Comparison of ENCODE assay signal across 25 cellular contexts in genomic region chr3:9198261-9198660, GRCh38. TPM values are rescaled to one million over a fixed set of nuclear protein-coding genes. Genes with fewer than 3 reads are reported as not detected.
A peak's percentile ranks its signal among the peaks of the same experiment; 100 is the strongest.
DNase-seq lines count a peak whose midpoint lies in the region; ATAC-seq and TF ChIP-seq lines count a peak whose summit lies in the region.
"Had no signal": no experiment of that assay in that cellular context is flagged by ENCODE, and none has a peak within 500 bp of the region (broad histone marks: within the 10 kb centered on the region; RNA-seq: fewer than 3 reads in every experiment).

No MANE protein-coding gene starts in this region.

- no peak overlapping the region for H3K23ac ChIP-seq in trophoblast cell (ENCODE audit: low read length)

- no peak overlapping the region for H2BK12ac ChIP-seq in trophoblast cell (ENCODE audit: low read length)

- no peaks in the 10 kb centered on the region for H3K79me2 ChIP-seq in trophoblast cell (ENCODE audit: control insufficient read depth, insufficient read depth, low read length, poor library complexity)

- H3K27ac ChIP-seq in dorsolateral prefrontal cortex (peak overlapping the region in 58 of 59 donors; percentile 12 to 95 (median 70)), temporal lobe (ENCODE audit: low read depth, low read length) (peak overlapping the region; percentile 63), trophoblast cell (ENCODE audit: low read depth, low read length) (no peak overlapping the region)
- H3K27ac ChIP-seq: A549; BLaER1 treated with 17β-estradiol and CSF1 and Interleukin-3, amounts not matched to agents 10 nM and 100 nM; KMS-11; SJCRH30 had no signal

- H3K4me3 ChIP-seq in dorsolateral prefrontal cortex (peak overlapping the region in 12 of 59 donors; percentile 1 to 46 (median 27)), mucosa of descending colon (no peak overlapping the region), trophoblast cell (ENCODE audit: low read depth, low read length) (no peak overlapping the region)
- H3K4me3 ChIP-seq: A549; BLaER1 treated with 17β-estradiol and CSF1 and Interleukin-3, amounts not matched to agents 10 nM and 100 nM; SJCRH30 had no signal

- intact Hi-C loops in dorsolateral prefrontal cortex (cut with DNase I), result loop anchor here in 1 of 2 donors (2.0 kb wide), 1 partner anchor 13 kb away; no protein-coding TSS in a partner anchor
- intact Hi-C loops in mucosa of descending colon (cut with DNase I, micrococcal nuclease), result no loop called here

- CTCF ChIA-PET in WTC11 (lab: Charles Lee), result interaction anchor here (1.4 to 1.5 kb wide), 2 partner anchors 51 to 104 kb away, joined by 3 to 5 read pairs; partner anchors contain the start of gene SRGAP3

- no CpG with 5 or more reads among the region's 3 CpGs for WGBS in trophoblast cell (ENCODE audit: extremely low coverage, insufficient coverage, insufficient read length)

- H3K27me3 Mint-ChIP-seq in WTC11 (ENCODE audit: low read depth), result no peaks in the 10 kb centered on the region
- H3K27me3 Mint-ChIP-seq: CD4-positive, alpha-beta T cell had no signal

- H3K27ac Mint-ChIP-seq in WTC11, result 0 out of 2 replicates have a peak overlapping the region, but pooled peaks have one; percentile 60
- H3K27ac Mint-ChIP-seq: CD4-positive, alpha-beta T cell; IgD-negative memory B cell had no signal

- no peak overlapping the region for H4K8ac ChIP-seq in trophoblast cell (ENCODE audit: low read depth, low read length)

- H3K9me3 Mint-ChIP-seq in WTC11, result no peaks in the 10 kb centered on the region
- H3K9me3 Mint-ChIP-seq: CD4-positive, alpha-beta T cell; IgD-negative memory B cell had no signal

- no peaks in the 10 kb centered on the region for H3K9me3 ChIP-seq in mucosa of descending colon
- H3K9me3 ChIP-seq in trophoblast cell (ENCODE audit: insufficient read depth, low read depth, low read length), result peaks cover 3% of the 10 kb centered on the region
- H3K9me3 ChIP-seq: A549; BLaER1 treated with 17β-estradiol and CSF1 and Interleukin-3, amounts not matched to agents 10 nM and 100 nM; SJCRH30 had no signal

- H3K27me3 ChIP-seq in dorsolateral prefrontal cortex (no peaks in the 10 kb centered on the region), trophoblast cell (ENCODE audit: insufficient read depth, low read length) (no peaks in the 10 kb centered on the region)
- H3K27me3 ChIP-seq: BLaER1 treated with 17β-estradiol and CSF1 and Interleukin-3, amounts not matched to agents 10 nM and 100 nM had no signal

- no peak overlapping the region for H3K4me2 ChIP-seq in trophoblast cell (ENCODE audit: low read length)
- H3K4me2 ChIP-seq: A549; BLaER1 treated with 17β-estradiol and CSF1 and Interleukin-3, amounts not matched to agents 10 nM and 100 nM; KMS-11 had no signal

- no peak overlapping the region for H3K14ac ChIP-seq in trophoblast cell (ENCODE audit: low read length)

- no peak overlapping the region for H2AFZ ChIP-seq in trophoblast cell (ENCODE audit: insufficient read depth, low read length, poor library complexity)

- H3K4me1 ChIP-seq in mucosa of descending colon (ENCODE audit: low read depth) (no peaks in the 10 kb centered on the region), trophoblast cell (ENCODE audit: control insufficient read depth in 1 of 2, insufficient read depth in 2 of 2, low read length in 2 of 2) (peaks cover 0 to 2% of the 10 kb centered on the region in 2 experiments)
- H3K4me1 ChIP-seq: A549; BLaER1 treated with 17β-estradiol and CSF1 and Interleukin-3, amounts not matched to agents 10 nM and 100 nM; SJCRH30 had no signal

- POLR2A ChIA-PET in WTC11 (lab: Charles Lee), result no interaction called here

- H2BK5ac ChIP-seq in trophoblast cell (ENCODE audit: low read depth, low read length, poor library complexity), result no peak overlapping the region

- H3K4ac ChIP-seq in trophoblast cell (ENCODE audit: low read depth, low read length), result no peak overlapping the region

- H3K18ac ChIP-seq in trophoblast cell (ENCODE audit: low read length), result no peak overlapping the region

- H3K36me3 ChIP-seq in mucosa of descending colon (ENCODE audit: low read depth), result no peaks in the 10 kb centered on the region
- no peaks in the 10 kb centered on the region for H3K36me3 ChIP-seq in trophoblast cell (ENCODE audit: control insufficient read depth in 1 of 2, insufficient read depth in 2 of 2, low read length in 2 of 2)
- H3K36me3 ChIP-seq: BLaER1 treated with 17β-estradiol and CSF1 and Interleukin-3, amounts not matched to agents 10 nM and 100 nM; SJCRH30 had no signal

- DNase-seq in WTC11 (ENCODE audit: low spot score), result no peak
- no peak for DNase-seq in dorsolateral prefrontal cortex
- DNase-seq in mucosa of descending colon, result peak in 1 of 3 donors; percentile 27
- no peak for DNase-seq in trophoblast cell
- no peak for DNase-seq in NCI-H446 treated with DMSO at 0.1 percent for 48 hours (lab: John Stamatoyannopoulos, UW)
- no peak for DNase-seq in NCI-H69 (lab: John Stamatoyannopoulos, UW)
- DNase-seq: AML-193; CD4-positive, alpha-beta T cell; HCEC 1CT; NCI-H1048; NCI-H1417; NCI-H1694; NCI-H2029 treated with DMSO at 0.1 percent for 48 hours; NCI-H510A; NCI-H748 treated with DMSO at 0.1 percent for 48 hours; NK-92 treated with Interleukin-12 subunit alpha and Interleukin-12 subunit beta, amount 100 ng/mL, for 24 hours; PC-3; SJCRH30 had no signal

- TF ChIP-seq CTCF in WTC11 (IDR thresholded peaks at IDR 0.05), result no peak
- TF ChIP-seq CTCF in dorsolateral prefrontal cortex (IDR thresholded peaks at IDR 0.05 in 54 of 56, conservative IDR thresholded peaks at IDR 0.05 in 2 of 56; ENCODE audit: low read depth in 1 of 56, partially characterized antibody in 56 of 56), result no peak
- TF ChIP-seq CTCF in mucosa of descending colon (IDR thresholded peaks at IDR 0.05), result no peak

- no peak overlapping the region for H3K9ac ChIP-seq in trophoblast cell (ENCODE audit: low read length)
- H3K9ac ChIP-seq: BLaER1 treated with 17β-estradiol and CSF1 and Interleukin-3, amounts not matched to agents 10 nM and 100 nM; KMS-11 had no signal

- ATAC-seq in WTC11 (no peak), mucosa of descending colon (peak; percentile 61)
- ATAC-seq: A549, PC-3, Right ventricle myocardium inferior, SK-N-SH treated with all-trans-retinoic acid at 6 μM for 48 hours had no signal

- no peak overlapping the region for H3K4me3 Mint-ChIP-seq in WTC11
- H3K4me3 Mint-ChIP-seq: CD4-positive, alpha-beta T cell; IgD-negative memory B cell had no signal

- no peak overlapping the region for H4K91ac ChIP-seq in trophoblast cell (ENCODE audit: low read depth, low read length)

- no peaks in the 10 kb centered on the region for H3K36me3 Mint-ChIP-seq in WTC11
- H3K36me3 Mint-ChIP-seq: IgD-negative memory B cell had no signal

- no peak overlapping the region for H4K12ac ChIP-seq in trophoblast cell (ENCODE audit: low read depth, low read length)

- H3K4me1 Mint-ChIP-seq in WTC11, result peaks cover 62% of the 10 kb centered on the region
- H3K4me1 Mint-ChIP-seq: IgD-negative memory B cell had no signal

- no peak overlapping the region for H2AK5ac ChIP-seq in trophoblast cell (ENCODE audit: low read length)

- no peak overlapping the region for H2BK120ac ChIP-seq in trophoblast cell (ENCODE audit: insufficient read depth, low read length, poor library complexity)

- H3K79me1 ChIP-seq in trophoblast cell (ENCODE audit: low read length), result no peaks in the 10 kb centered on the region

TF ChIP-seq in WTC11, 78 proteins besides CTCF, POLR2A, EP300 and RAD21 (continues in another document):
- TF ChIP-seq ZNF512 (CRISPR knock-in tag; IDR thresholded peaks at IDR 0.05; ENCODE audit: borderline replicate concordance) (no peak), ZNF425 (CRISPR knock-in tag; conservative IDR thresholded peaks at IDR 0.05) (no peak), RELA (CRISPR knock-in tag; IDR thresholded peaks at IDR 0.05; ENCODE audit: borderline replicate concordance) (no peak), GABPB1 (CRISPR knock-in tag; IDR thresholded peaks at IDR 0.05) (no peak), ZNF423 (CRISPR knock-in tag; IDR thresholded peaks at IDR 0.05) (no peak), FOXJ3 (CRISPR knock-in tag; IDR thresholded peaks at IDR 0.05; ENCODE audit: borderline replicate concordance) (no peak), SMAD3 (CRISPR knock-in tag; IDR thresholded peaks at IDR 0.05; ENCODE audit: borderline replicate concordance) (no peak), PRRX2 (CRISPR knock-in tag; IDR thresholded peaks at IDR 0.05) (no peak), ZNF138 (CRISPR knock-in tag; conservative IDR thresholded peaks at IDR 0.05) (no peak), ZBTB21 (CRISPR knock-in tag; IDR thresholded peaks at IDR 0.05; ENCODE audit: borderline replicate concordance) (no peak), EMX1 (CRISPR knock-in tag; IDR thresholded peaks at IDR 0.05) (no peak)

RNA-seq across cellular contexts. Expression of gene SRGAP3, which starts 51.2 kb away (rescaled TPM):
- total RNA-seq in WTC11 (2021) (11.8 to 17.9 TPM (median 12.1 TPM) in 3 replicates), dorsolateral prefrontal cortex (100 to 1,000 TPM in 114 of 120 experiments, 10 to 100 TPM in 6; 93.9 to 187 (median 139) TPM), mucosa of descending colon (1 to 10 TPM; 6.4 to 9.0 (median 8.6) TPM), temporal lobe (74.3 TPM)
- polyA plus RNA-seq in trophoblast cell (2013), result 2.7 and 3.0 TPM in 2 replicates
- total RNA-seq: SJCRH30 had no signal
